In the genomic region with DNA sequence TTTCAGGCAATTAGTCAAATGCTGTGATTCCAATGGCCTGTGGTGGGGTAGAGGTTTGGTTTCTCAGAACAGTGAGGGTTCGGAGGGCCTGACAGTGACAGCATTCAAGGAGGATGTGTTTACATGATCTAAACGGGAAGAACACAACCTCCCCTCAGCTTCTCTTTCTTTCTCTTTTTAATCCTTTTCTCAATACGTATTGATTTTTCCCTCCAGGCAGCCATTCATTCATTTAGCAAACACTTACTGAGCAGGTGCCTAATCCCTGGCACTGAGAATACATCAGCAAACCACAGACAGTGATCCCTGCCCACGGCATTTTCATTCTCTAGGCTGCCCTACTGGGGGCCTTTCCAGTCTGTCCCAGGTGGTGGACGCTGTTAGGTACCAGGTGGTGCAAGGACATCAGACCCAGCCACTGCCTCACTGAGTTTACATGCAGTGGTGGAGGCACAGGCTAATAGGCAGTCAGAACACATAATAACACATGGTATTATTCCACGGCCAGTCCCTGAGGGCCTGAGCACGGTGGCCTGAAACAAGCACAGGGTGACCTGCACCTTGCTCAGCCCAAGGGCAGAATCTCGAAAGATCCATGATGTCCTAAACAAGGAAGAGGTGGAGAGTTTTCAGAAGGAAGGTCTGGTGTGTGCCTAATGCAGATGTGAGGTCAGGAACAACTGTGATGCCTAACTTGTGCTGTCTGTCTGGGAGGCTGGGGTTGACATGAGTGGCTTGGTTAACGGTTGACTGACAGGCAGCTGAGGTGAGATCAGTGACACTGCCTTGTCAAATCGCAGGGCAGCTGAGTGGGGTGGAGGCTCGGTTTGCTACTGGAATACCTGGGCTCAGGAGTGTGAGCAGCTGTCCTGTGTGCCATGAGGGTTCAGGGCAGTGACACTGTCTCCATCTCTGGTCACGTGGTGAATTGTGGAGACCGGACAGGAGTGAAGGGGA, we compare ENCODE assay signal across 1 cellular context.
TF ChIP-seq lines count a peak whose summit lies in the region.

No MANE protein-coding gene starts in this region.

TF ChIP-seq in GM23338, 12 proteins besides CTCF, POLR2A, EP300 and RAD21 (continued from another document):
- TF ChIP-seq, protein P1, sequence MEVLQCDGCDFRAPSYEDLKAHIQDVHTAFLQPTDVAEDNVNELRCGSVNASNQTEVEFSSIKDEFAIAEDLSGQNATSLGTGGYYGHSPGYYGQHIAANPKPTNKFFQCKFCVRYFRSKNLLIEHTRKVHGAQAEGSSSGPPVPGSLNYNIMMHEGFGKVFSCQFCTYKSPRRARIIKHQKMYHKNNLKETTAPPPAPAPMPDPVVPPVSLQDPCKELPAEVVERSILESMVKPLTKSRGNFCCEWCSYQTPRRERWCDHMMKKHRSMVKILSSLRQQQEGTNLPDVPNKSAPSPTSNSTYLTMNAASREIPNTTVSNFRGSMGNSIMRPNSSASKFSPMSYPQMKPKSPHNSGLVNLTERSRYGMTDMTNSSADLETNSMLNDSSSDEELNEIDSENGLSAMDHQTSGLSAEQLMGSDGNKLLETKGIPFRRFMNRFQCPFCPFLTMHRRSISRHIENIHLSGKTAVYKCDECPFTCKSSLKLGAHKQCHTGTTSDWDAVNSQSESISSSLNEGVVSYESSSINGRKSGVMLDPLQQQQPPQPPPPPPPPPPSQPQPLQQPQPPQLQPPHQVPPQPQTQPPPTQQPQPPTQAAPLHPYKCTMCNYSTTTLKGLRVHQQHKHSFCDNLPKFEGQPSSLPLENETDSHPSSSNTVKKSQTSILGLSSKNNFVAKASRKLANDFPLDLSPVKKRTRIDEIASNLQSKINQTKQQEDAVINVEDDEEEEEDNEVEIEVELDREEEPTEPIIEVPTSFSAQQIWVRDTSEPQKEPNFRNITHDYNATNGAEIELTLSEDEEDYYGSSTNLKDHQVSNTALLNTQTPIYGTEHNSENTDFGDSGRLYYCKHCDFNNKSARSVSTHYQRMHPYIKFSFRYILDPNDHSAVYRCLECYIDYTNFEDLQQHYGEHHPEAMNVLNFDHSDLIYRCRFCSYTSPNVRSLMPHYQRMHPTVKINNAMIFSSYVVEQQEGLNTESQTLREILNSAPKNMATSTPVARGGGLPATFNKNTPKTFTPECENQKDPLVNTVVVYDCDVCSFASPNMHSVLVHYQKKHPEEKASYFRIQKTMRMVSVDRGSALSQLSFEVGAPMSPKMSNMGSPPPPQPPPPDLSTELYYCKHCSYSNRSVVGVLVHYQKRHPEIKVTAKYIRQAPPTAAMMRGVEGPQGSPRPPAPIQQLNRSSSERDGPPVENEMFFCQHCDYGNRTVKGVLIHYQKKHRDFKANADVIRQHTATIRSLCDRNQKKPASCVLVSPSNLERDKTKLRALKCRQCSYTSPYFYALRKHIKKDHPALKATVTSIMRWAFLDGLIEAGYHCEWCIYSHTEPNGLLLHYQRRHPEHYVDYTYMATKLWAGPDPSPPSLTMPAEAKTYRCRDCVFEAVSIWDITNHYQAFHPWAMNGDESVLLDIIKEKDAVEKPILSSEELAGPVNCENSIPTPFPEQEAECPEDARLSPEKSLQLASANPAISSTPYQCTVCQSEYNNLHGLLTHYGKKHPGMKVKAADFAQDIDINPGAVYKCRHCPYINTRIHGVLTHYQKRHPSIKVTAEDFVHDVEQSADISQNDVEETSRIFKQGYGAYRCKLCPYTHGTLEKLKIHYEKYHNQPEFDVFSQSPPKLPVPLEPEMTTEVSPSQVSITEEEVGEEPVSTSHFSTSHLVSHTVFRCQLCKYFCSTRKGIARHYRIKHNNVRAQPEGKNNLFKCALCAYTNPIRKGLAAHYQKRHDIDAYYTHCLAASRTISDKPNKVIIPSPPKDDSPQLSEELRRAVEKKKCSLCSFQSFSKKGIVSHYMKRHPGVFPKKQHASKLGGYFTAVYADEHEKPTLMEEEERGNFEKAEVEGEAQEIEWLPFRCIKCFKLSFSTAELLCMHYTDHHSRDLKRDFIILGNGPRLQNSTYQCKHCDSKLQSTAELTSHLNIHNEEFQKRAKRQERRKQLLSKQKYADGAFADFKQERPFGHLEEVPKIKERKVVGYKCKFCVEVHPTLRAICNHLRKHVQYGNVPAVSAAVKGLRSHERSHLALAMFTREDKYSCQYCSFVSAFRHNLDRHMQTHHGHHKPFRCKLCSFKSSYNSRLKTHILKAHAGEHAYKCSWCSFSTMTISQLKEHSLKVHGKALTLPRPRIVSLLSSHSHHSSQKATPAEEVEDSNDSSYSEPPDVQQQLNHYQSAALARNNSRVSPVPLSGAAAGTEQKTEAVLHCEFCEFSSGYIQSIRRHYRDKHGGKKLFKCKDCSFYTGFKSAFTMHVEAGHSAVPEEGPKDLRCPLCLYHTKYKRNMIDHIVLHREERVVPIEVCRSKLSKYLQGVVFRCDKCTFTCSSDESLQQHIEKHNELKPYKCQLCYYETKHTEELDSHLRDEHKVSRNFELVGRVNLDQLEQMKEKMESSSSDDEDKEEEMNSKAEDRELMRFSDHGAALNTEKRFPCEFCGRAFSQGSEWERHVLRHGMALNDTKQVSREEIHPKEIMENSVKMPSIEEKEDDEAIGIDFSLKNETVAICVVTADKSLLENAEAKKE (CRISPR knock-in tag; IDR thresholded peaks at IDR 0.05), result no peak
- TF ChIP-seq, protein P2, sequence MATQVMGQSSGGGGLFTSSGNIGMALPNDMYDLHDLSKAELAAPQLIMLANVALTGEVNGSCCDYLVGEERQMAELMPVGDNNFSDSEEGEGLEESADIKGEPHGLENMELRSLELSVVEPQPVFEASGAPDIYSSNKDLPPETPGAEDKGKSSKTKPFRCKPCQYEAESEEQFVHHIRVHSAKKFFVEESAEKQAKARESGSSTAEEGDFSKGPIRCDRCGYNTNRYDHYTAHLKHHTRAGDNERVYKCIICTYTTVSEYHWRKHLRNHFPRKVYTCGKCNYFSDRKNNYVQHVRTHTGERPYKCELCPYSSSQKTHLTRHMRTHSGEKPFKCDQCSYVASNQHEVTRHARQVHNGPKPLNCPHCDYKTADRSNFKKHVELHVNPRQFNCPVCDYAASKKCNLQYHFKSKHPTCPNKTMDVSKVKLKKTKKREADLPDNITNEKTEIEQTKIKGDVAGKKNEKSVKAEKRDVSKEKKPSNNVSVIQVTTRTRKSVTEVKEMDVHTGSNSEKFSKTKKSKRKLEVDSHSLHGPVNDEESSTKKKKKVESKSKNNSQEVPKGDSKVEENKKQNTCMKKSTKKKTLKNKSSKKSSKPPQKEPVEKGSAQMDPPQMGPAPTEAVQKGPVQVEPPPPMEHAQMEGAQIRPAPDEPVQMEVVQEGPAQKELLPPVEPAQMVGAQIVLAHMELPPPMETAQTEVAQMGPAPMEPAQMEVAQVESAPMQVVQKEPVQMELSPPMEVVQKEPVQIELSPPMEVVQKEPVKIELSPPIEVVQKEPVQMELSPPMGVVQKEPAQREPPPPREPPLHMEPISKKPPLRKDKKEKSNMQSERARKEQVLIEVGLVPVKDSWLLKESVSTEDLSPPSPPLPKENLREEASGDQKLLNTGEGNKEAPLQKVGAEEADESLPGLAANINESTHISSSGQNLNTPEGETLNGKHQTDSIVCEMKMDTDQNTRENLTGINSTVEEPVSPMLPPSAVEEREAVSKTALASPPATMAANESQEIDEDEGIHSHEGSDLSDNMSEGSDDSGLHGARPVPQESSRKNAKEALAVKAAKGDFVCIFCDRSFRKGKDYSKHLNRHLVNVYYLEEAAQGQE (IDR thresholded peaks at IDR 0.05; ENCODE audit: unreplicated experiment), result no peak
- TF ChIP-seq NANOG (IDR thresholded peaks at IDR 0.05; ENCODE audit: borderline replicate concordance) (no peak), JUNB (IDR thresholded peaks at IDR 0.05; ENCODE audit: unreplicated experiment) (no peak), ZNF114 (CRISPR knock-in tag; IDR thresholded peaks at IDR 0.05) (no peak), EZH2phosphoT487 (IDR thresholded peaks at IDR 0.05; ENCODE audit: unreplicated experiment) (no peak), POLR2AphosphoS5 (IDR thresholded peaks at IDR 0.05; ENCODE audit: low read depth) (no peak)
- TF ChIP-seq, protein P3, sequence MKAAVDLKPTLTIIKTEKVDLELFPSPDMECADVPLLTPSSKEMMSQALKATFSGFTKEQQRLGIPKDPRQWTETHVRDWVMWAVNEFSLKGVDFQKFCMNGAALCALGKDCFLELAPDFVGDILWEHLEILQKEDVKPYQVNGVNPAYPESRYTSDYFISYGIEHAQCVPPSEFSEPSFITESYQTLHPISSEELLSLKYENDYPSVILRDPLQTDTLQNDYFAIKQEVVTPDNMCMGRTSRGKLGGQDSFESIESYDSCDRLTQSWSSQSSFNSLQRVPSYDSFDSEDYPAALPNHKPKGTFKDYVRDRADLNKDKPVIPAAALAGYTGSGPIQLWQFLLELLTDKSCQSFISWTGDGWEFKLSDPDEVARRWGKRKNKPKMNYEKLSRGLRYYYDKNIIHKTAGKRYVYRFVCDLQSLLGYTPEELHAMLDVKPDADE (IDR thresholded peaks at IDR 0.05), result no peak
